Comparison of ENCODE assay signal across 1 cellular context in the genomic region with DNA sequence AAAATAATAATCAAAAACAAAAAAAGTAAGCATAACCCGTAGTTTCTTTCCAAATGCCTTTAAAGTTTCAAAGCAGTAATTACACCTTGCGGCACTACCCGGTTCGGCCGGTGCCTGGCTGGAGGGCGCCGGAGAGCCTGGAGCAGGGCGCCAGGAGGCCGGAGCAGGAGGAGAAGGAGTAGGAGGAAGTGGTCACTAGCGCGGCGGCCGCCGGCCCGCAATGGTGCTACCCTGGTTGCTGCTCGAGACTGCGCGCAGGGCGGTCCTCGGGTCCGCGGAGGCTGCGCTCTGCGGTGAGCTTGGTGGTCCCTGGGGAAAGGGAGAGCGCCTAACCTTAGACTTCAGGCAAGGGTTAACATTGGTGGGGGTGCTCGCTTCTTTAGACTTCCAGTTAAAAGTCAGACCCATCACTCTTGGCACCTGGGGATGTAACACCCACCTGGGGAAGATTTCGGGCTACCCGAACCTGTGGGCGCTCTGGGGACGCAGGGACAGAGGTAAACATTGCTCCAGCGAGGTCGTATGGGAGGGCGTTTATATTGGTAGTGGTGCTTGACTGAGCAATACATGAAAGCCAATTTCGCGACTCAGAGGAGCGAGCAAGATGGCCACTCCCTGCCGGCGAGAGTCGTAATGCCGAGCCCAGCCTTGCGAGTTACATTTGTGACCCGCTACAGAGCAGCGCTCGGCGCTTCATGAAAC.
TF ChIP-seq lines count a peak whose summit lies in the region.

No MANE protein-coding gene starts in this region.

TF ChIP-seq in HepG2, 621 proteins besides CTCF, POLR2A, EP300 and RAD21 (continued from another document and continues in another):
- TF ChIP-seq, protein P1, sequence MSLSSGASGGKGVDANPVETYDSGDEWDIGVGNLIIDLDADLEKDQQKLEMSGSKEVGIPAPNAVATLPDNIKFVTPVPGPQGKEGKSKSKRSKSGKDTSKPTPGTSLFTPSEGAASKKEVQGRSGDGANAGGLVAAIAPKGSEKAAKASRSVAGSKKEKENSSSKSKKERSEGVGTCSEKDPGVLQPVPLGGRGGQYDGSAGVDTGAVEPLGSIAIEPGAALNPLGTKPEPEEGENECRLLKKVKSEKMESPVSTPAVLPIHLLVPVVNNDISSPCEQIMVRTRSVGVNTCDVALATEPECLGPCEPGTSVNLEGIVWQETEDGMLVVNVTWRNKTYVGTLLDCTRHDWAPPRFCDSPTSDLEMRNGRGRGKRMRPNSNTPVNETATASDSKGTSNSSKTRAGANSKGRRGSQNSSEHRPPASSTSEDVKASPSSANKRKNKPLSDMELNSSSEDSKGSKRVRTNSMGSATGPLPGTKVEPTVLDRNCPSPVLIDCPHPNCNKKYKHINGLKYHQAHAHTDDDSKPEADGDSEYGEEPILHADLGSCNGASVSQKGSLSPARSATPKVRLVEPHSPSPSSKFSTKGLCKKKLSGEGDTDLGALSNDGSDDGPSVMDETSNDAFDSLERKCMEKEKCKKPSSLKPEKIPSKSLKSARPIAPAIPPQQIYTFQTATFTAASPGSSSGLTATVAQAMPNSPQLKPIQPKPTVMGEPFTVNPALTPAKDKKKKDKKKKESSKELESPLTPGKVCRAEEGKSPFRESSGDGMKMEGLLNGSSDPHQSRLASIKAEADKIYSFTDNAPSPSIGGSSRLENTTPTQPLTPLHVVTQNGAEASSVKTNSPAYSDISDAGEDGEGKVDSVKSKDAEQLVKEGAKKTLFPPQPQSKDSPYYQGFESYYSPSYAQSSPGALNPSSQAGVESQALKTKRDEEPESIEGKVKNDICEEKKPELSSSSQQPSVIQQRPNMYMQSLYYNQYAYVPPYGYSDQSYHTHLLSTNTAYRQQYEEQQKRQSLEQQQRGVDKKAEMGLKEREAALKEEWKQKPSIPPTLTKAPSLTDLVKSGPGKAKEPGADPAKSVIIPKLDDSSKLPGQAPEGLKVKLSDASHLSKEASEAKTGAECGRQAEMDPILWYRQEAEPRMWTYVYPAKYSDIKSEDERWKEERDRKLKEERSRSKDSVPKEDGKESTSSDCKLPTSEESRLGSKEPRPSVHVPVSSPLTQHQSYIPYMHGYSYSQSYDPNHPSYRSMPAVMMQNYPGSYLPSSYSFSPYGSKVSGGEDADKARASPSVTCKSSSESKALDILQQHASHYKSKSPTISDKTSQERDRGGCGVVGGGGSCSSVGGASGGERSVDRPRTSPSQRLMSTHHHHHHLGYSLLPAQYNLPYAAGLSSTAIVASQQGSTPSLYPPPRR (CRISPR knock-in tag; IDR thresholded peaks at IDR 0.05; ENCODE audit: borderline replicate concordance): peak; percentile 22; the same call in 1 of the 2 replicates
- TF ChIP-seq ZNF569 (CRISPR knock-in tag; IDR thresholded peaks at IDR 0.05; ENCODE audit: borderline replicate concordance): no peak
- no peak for TF ChIP-seq POLR2AphosphoS2 (IDR thresholded peaks at IDR 0.05; ENCODE audit: low read depth, low read length)
- TF ChIP-seq ZNF619 (CRISPR knock-in tag; IDR thresholded peaks at IDR 0.05): no peak
- TF ChIP-seq, protein P2, sequence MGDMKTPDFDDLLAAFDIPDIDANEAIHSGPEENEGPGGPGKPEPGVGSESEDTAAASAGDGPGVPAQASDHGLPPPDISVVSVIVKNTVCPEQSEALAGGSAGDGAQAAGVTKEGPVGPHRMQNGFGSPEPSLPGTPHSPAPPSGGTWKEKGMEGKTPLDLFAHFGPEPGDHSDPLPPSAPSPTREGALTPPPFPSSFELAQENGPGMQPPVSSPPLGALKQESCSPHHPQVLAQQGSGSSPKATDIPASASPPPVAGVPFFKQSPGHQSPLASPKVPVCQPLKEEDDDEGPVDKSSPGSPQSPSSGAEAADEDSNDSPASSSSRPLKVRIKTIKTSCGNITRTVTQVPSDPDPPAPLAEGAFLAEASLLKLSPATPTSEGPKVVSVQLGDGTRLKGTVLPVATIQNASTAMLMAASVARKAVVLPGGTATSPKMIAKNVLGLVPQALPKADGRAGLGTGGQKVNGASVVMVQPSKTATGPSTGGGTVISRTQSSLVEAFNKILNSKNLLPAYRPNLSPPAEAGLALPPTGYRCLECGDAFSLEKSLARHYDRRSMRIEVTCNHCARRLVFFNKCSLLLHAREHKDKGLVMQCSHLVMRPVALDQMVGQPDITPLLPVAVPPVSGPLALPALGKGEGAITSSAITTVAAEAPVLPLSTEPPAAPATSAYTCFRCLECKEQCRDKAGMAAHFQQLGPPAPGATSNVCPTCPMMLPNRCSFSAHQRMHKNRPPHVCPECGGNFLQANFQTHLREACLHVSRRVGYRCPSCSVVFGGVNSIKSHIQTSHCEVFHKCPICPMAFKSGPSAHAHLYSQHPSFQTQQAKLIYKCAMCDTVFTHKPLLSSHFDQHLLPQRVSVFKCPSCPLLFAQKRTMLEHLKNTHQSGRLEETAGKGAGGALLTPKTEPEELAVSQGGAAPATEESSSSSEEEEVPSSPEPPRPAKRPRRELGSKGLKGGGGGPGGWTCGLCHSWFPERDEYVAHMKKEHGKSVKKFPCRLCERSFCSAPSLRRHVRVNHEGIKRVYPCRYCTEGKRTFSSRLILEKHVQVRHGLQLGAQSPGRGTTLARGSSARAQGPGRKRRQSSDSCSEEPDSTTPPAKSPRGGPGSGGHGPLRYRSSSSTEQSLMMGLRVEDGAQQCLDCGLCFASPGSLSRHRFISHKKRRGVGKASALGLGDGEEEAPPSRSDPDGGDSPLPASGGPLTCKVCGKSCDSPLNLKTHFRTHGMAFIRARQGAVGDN (CRISPR knock-in tag; IDR thresholded peaks at IDR 0.05): peak; percentile 88
- TF ChIP-seq, protein P3, sequence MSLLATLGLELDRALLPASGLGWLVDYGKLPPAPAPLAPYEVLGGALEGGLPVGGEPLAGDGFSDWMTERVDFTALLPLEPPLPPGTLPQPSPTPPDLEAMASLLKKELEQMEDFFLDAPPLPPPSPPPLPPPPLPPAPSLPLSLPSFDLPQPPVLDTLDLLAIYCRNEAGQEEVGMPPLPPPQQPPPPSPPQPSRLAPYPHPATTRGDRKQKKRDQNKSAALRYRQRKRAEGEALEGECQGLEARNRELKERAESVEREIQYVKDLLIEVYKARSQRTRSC (CRISPR knock-in tag; IDR thresholded peaks at IDR 0.05; ENCODE audit: low read depth): no peak
- TF ChIP-seq, protein P4, sequence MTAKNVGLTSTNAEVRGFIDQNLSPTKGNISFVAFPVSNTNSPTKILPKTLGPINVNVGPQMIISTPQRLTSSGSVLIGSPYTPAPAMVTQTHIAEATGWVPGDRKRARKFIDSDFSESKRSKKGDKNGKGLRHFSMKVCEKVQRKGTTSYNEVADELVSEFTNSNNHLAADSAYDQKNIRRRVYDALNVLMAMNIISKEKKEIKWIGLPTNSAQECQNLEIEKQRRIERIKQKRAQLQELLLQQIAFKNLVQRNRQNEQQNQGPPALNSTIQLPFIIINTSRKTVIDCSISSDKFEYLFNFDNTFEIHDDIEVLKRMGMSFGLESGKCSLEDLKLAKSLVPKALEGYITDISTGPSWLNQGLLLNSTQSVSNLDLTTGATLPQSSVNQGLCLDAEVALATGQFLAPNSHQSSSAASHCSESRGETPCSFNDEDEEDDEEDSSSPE (CRISPR knock-in tag; IDR thresholded peaks at IDR 0.05): no peak
- TF ChIP-seq, protein P5, sequence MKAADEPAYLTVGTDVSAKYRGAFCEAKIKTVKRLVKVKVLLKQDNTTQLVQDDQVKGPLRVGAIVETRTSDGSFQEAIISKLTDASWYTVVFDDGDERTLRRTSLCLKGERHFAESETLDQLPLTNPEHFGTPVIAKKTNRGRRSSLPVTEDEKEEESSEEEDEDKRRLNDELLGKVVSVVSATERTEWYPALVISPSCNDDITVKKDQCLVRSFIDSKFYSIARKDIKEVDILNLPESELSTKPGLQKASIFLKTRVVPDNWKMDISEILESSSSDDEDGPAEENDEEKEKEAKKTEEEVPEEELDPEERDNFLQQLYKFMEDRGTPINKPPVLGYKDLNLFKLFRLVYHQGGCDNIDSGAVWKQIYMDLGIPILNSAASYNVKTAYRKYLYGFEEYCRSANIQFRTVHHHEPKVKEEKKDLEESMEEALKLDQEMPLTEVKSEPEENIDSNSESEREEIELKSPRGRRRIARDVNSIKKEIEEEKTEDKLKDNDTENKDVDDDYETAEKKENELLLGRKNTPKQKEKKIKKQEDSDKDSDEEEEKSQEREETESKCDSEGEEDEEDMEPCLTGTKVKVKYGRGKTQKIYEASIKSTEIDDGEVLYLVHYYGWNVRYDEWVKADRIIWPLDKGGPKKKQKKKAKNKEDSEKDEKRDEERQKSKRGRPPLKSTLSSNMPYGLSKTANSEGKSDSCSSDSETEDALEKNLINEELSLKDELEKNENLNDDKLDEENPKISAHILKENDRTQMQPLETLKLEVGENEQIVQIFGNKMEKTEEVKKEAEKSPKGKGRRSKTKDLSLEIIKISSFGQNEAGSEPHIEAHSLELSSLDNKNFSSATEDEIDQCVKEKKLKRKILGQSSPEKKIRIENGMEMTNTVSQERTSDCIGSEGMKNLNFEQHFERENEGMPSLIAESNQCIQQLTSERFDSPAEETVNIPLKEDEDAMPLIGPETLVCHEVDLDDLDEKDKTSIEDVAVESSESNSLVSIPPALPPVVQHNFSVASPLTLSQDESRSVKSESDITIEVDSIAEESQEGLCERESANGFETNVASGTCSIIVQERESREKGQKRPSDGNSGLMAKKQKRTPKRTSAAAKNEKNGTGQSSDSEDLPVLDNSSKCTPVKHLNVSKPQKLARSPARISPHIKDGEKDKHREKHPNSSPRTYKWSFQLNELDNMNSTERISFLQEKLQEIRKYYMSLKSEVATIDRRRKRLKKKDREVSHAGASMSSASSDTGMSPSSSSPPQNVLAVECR (CRISPR knock-in tag; IDR thresholded peaks at IDR 0.05; ENCODE audit: borderline replicate concordance): peak; percentile 50
- TF ChIP-seq, protein P6, sequence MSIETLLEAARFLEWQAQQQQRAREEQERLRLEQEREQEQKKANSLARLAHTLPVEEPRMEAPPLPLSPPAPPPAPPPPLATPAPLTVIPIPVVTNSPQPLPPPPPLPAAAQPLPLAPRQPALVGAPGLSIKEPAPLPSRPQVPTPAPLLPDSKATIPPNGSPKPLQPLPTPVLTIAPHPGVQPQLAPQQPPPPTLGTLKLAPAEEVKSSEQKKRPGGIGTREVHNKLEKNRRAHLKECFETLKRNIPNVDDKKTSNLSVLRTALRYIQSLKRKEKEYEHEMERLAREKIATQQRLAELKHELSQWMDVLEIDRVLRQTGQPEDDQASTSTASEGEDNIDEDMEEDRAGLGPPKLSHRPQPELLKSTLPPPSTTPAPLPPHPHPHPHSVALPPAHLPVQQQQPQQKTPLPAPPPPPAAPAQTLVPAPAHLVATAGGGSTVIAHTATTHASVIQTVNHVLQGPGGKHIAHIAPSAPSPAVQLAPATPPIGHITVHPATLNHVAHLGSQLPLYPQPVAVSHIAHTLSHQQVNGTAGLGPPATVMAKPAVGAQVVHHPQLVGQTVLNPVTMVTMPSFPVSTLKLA (IDR thresholded peaks at IDR 0.05): no peak
- TF ChIP-seq ZNF501 (CRISPR knock-in tag; IDR thresholded peaks at IDR 0.05): no peak; the same call in 1 of the 2 replicates
- no peak for TF ChIP-seq NONO (IDR thresholded peaks at IDR 0.05)
- no peak for TF ChIP-seq NONO (CRISPR knock-in tag; conservative IDR thresholded peaks at IDR 0.05)
- TF ChIP-seq, protein P7, sequence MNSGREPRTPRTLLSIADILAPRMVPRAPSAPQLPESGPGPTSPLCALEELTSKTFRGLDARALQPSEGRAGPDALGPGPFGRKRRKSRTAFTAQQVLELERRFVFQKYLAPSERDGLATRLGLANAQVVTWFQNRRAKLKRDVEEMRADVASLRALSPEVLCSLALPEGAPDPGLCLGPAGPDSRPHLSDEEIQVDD (CRISPR knock-in tag; IDR thresholded peaks at IDR 0.05; ENCODE audit: borderline replicate concordance): no peak
- TF ChIP-seq, protein P8, sequence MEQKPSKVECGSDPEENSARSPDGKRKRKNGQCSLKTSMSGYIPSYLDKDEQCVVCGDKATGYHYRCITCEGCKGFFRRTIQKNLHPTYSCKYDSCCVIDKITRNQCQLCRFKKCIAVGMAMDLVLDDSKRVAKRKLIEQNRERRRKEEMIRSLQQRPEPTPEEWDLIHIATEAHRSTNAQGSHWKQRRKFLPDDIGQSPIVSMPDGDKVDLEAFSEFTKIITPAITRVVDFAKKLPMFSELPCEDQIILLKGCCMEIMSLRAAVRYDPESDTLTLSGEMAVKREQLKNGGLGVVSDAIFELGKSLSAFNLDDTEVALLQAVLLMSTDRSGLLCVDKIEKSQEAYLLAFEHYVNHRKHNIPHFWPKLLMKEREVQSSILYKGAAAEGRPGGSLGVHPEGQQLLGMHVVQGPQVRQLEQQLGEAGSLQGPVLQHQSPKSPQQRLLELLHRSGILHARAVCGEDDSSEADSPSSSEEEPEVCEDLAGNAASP (CRISPR knock-in tag; IDR thresholded peaks at IDR 0.05; ENCODE audit: borderline replicate concordance): no peak; the same call in 1 of the 2 replicates
- TF ChIP-seq HNRNPLL (IDR thresholded peaks at IDR 0.05; ENCODE audit: low read depth, low read length, poor library complexity, severe bottlenecking): peak; percentile 85
- no peak for TF ChIP-seq MTF2 (CRISPR knock-in tag; IDR thresholded peaks at IDR 0.05; ENCODE audit: borderline replicate concordance)
- TF ChIP-seq ZFP62 (CRISPR knock-in tag; IDR thresholded peaks at IDR 0.05): no peak
- TF ChIP-seq, protein P9, sequence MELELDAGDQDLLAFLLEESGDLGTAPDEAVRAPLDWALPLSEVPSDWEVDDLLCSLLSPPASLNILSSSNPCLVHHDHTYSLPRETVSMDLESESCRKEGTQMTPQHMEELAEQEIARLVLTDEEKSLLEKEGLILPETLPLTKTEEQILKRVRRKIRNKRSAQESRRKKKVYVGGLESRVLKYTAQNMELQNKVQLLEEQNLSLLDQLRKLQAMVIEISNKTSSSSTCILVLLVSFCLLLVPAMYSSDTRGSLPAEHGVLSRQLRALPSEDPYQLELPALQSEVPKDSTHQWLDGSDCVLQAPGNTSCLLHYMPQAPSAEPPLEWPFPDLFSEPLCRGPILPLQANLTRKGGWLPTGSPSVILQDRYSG (CRISPR knock-in tag; IDR thresholded peaks at IDR 0.05): no peak
- TF ChIP-seq NFYB (CRISPR knock-in tag; IDR thresholded peaks at IDR 0.05): no peak
- TF ChIP-seq, protein P10, sequence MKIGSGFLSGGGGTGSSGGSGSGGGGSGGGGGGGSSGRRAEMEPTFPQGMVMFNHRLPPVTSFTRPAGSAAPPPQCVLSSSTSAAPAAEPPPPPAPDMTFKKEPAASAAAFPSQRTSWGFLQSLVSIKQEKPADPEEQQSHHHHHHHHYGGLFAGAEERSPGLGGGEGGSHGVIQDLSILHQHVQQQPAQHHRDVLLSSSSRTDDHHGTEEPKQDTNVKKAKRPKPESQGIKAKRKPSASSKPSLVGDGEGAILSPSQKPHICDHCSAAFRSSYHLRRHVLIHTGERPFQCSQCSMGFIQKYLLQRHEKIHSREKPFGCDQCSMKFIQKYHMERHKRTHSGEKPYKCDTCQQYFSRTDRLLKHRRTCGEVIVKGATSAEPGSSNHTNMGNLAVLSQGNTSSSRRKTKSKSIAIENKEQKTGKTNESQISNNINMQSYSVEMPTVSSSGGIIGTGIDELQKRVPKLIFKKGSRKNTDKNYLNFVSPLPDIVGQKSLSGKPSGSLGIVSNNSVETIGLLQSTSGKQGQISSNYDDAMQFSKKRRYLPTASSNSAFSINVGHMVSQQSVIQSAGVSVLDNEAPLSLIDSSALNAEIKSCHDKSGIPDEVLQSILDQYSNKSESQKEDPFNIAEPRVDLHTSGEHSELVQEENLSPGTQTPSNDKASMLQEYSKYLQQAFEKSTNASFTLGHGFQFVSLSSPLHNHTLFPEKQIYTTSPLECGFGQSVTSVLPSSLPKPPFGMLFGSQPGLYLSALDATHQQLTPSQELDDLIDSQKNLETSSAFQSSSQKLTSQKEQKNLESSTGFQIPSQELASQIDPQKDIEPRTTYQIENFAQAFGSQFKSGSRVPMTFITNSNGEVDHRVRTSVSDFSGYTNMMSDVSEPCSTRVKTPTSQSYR (CRISPR knock-in tag; IDR thresholded peaks at IDR 0.05; ENCODE audit: borderline replicate concordance): no peak
- no peak for TF ChIP-seq ARID2 (CRISPR knock-in tag; IDR thresholded peaks at IDR 0.05; ENCODE audit: borderline replicate concordance)
